ENCODE assay signal across 1 cellular context in the genomic region with DNA sequence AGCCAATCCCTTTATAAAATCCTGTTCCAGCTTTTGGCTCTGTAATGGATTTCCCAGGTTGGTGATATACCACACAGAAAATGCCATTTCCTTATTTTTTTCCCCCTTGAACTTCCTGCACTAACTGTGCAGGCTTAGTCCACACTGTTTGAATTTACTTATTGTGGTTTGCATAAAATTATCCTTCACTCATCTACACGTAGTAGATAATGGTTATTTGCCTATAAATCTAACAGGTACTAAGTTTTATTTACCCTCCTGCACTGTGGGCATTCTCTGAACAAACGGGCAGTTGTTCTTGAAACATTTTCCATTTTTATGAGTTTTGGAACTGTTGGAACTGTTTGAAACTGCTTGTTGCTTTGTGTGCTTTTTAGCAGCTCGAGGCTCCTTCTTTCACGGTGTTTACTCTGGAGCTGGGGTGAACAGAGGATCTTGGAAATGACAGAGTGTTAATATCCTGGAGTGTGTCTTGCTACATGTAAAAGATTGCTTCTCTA.
TF ChIP-seq lines count a peak whose summit lies in the region.

No MANE protein-coding gene starts in this region.

TF ChIP-seq in HEK293, 187 proteins besides CTCF, POLR2A, EP300 and RAD21 (continued from another document):
- no peak for TF ChIP-seq ZNF692 (tag by site-specific recombination; IDR thresholded peaks at IDR 0.05)
- no peak for TF ChIP-seq ZFP41 (tag by site-specific recombination; IDR thresholded peaks at IDR 0.05; ENCODE audit: borderline replicate concordance)
- no peak for TF ChIP-seq ZFP37 (tag by site-specific recombination; IDR thresholded peaks at IDR 0.05)
- TF ChIP-seq ZNF426 (tag by site-specific recombination; IDR thresholded peaks at IDR 0.05), result no peak
- peak; percentile 83 for TF ChIP-seq SCRT2 (tag by site-specific recombination; IDR thresholded peaks at IDR 0.05)
- TF ChIP-seq ZNF24 (tag by site-specific recombination; IDR thresholded peaks at IDR 0.05), result no peak
- TF ChIP-seq ZNF404 (tag by site-specific recombination; IDR thresholded peaks at IDR 0.05), result no peak
- TF ChIP-seq ZNF311 (tag by site-specific recombination; IDR thresholded peaks at IDR 0.05; ENCODE audit: borderline replicate concordance), result no peak
- TF ChIP-seq, protein P1, sequence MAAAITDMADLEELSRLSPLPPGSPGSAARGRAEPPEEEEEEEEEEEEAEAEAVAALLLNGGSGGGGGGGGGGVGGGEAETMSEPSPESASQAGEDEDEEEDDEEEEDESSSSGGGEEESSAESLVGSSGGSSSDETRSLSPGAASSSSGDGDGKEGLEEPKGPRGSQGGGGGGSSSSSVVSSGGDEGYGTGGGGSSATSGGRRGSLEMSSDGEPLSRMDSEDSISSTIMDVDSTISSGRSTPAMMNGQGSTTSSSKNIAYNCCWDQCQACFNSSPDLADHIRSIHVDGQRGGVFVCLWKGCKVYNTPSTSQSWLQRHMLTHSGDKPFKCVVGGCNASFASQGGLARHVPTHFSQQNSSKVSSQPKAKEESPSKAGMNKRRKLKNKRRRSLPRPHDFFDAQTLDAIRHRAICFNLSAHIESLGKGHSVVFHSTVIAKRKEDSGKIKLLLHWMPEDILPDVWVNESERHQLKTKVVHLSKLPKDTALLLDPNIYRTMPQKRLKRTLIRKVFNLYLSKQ (tag by site-specific recombination; IDR thresholded peaks at IDR 0.05; ENCODE audit: borderline replicate concordance), result no peak
- no peak for TF ChIP-seq PRDM10 (tag by site-specific recombination; IDR thresholded peaks at IDR 0.05)
- no peak for TF ChIP-seq ZNF664 (tag by site-specific recombination; IDR thresholded peaks at IDR 0.05)
- no peak for TF ChIP-seq ZNF121 (tag by site-specific recombination; IDR thresholded peaks at IDR 0.05)
- no peak for TF ChIP-seq YY1 (tag by site-specific recombination; IDR thresholded peaks at IDR 0.05)
- TF ChIP-seq HOXA7 (CRISPR knock-in tag; IDR thresholded peaks at IDR 0.05; ENCODE audit: borderline replicate concordance), result no peak
- TF ChIP-seq OSR2 (tag by site-specific recombination; IDR thresholded peaks at IDR 0.05), result peak; percentile 33; the same call in 1 of the 2 replicates
- 0 out of 2 replicates have a peak, but pooled peaks have one; percentile 35 for TF ChIP-seq OVOL3 (tag by site-specific recombination; IDR thresholded peaks at IDR 0.05)
- no peak for TF ChIP-seq ZNF433 (tag by site-specific recombination; IDR thresholded peaks at IDR 0.05; ENCODE audit: low read depth)
- no peak for TF ChIP-seq ZNF473 (tag by site-specific recombination; IDR thresholded peaks at IDR 0.05)
- 0 out of 2 replicates have a peak, but pooled peaks have one; percentile 20 for TF ChIP-seq ZIC2 (tag by site-specific recombination; IDR thresholded peaks at IDR 0.05)
- no peak for TF ChIP-seq ZNF518A (tag by site-specific recombination; conservative IDR thresholded peaks at IDR 0.05; ENCODE audit: low read depth)
- no peak for TF ChIP-seq ZNF48 (tag by site-specific recombination; IDR thresholded peaks at IDR 0.05)
- TF ChIP-seq ZFP69B (tag by site-specific recombination; IDR thresholded peaks at IDR 0.05), result no peak
- no peak for TF ChIP-seq ZNF704 (tag by site-specific recombination; IDR thresholded peaks at IDR 0.05)
- no peak for TF ChIP-seq ZNF248 (tag by site-specific recombination; IDR thresholded peaks at IDR 0.05)
- no peak for TF ChIP-seq ZSCAN4 (tag by site-specific recombination; IDR thresholded peaks at IDR 0.05)
- TF ChIP-seq, protein P2, sequence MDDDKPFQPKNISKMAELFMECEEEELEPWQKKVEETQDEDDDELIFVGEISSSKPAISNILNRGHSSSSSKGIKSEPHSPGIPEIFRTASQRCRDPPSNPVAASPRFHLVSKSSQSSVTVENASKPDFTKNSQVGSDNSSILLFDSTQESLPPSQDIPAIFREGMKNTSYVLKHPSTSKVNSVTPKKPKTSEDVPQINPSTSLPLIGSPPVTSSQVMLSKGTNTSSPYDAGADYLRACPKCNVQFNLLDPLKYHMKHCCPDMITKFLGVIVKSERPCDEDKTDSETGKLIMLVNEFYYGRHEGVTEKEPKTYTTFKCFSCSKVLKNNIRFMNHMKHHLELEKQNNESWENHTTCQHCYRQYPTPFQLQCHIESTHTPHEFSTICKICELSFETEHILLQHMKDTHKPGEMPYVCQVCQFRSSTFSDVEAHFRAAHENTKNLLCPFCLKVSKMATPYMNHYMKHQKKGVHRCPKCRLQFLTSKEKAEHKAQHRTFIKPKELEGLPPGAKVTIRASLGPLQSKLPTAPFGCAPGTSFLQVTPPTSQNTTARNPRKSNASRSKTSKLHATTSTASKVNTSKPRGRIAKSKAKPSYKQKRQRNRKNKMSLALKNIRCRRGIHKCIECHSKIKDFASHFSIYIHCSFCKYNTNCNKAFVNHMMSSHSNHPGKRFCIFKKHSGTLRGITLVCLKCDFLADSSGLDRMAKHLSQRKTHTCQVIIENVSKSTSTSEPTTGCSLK (tag by site-specific recombination; IDR thresholded peaks at IDR 0.05), result no peak
- TF ChIP-seq EGR2 (tag by site-specific recombination; IDR thresholded peaks at IDR 0.05; ENCODE audit: low read depth), result no peak
- no peak for TF ChIP-seq ZNF501 (tag by site-specific recombination; IDR thresholded peaks at IDR 0.05)
- TF ChIP-seq ZNF768 (tag by site-specific recombination; IDR thresholded peaks at IDR 0.05), result no peak
- TF ChIP-seq ZSCAN16 (tag by site-specific recombination; IDR thresholded peaks at IDR 0.05), result peak; percentile 75
- no peak for TF ChIP-seq ZNF174 (tag by site-specific recombination; IDR thresholded peaks at IDR 0.05)
- TF ChIP-seq, protein P3, sequence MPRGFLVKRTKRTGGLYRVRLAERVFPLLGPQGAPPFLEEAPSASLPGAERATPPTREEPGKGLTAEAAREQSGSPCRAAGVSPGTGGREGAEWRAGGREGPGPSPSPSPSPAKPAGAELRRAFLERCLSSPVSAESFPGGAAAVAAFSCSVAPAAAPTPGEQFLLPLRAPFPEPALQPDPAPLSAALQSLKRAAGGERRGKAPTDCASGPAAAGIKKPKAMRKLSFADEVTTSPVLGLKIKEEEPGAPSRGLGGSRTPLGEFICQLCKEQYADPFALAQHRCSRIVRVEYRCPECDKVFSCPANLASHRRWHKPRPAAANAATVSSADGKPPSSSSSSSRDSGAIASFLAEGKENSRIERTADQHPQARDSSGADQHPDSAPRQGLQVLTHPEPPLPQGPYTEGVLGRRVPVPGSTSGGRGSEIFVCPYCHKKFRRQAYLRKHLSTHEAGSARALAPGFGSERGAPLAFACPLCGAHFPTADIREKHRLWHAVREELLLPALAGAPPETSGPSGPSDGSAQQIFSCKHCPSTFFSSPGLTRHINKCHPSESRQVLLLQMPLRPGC (tag by site-specific recombination; IDR thresholded peaks at IDR 0.05), result no peak
- no peak for TF ChIP-seq ZNF777 (tag by site-specific recombination; IDR thresholded peaks at IDR 0.05; ENCODE audit: borderline replicate concordance)
- TF ChIP-seq ZNF776 (tag by site-specific recombination; IDR thresholded peaks at IDR 0.05; ENCODE audit: borderline replicate concordance), result no peak
- no peak for TF ChIP-seq ZNF366 (tag by site-specific recombination; conservative IDR thresholded peaks at IDR 0.05)
